ENCODE assay signal across 2 cellular contexts in the genomic region with DNA sequence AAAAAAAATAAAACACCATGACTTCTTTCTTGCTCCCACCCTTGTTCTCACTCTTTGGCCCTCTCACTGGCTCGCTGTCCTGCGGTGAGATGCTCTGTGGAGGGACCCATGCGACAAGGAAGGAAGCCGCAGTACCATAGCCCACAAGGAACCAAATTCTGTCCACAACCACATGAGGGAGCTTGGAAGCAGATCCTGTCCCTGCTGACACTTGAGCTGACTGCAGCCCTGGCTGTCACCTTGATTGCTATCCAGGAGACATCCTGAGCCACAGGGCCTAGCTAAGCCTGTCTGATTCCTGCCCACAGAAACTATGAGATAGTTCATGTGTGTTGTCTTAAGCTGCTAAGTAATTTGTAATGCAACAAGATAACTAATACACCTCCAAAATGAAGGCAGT.
TF ChIP-seq lines count a peak whose summit lies in the region.

No MANE protein-coding gene starts in this region.

TF ChIP-seq in endothelial cell of umbilical vein, 7 proteins besides CTCF, POLR2A, EP300 and RAD21:
- TF ChIP-seq FOS (IDR thresholded peaks at IDR 0.05; ENCODE audit: borderline replicate concordance, insufficient read depth, low read length) (no peak), POLR2AphosphoS5 (IDR thresholded peaks at IDR 0.05; ENCODE audit: insufficient read depth, low read depth, low read length) (no peak), MYC (IDR thresholded peaks at IDR 0.05; ENCODE audit: low read depth, low read length) (no peak), GATA2 (IDR thresholded peaks at IDR 0.05; ENCODE audit: insufficient read depth, insufficient read length, low read depth, low read length) (no peak), EZH2 (IDR thresholded peaks at IDR 0.05; ENCODE audit: borderline replicate concordance, low read depth, low read length, severe bottlenecking) (no peak), JUN (IDR thresholded peaks at IDR 0.05; ENCODE audit: borderline replicate concordance, insufficient read depth, insufficient read length, low read depth) (no peak)
- TF ChIP-seq, protein P1, sequence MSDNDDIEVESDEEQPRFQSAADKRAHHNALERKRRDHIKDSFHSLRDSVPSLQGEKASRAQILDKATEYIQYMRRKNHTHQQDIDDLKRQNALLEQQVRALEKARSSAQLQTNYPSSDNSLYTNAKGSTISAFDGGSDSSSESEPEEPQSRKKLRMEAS (IDR thresholded peaks at IDR 0.05; ENCODE audit: insufficient read depth, insufficient read length): no peak
TF ChIP-seq in endothelial cell of umbilical vein: peak in this region for 0.

TF ChIP-seq in neural cell, 6 proteins besides CTCF, POLR2A, EP300 and RAD21:
- TF ChIP-seq EZH2 (IDR thresholded peaks at IDR 0.05; ENCODE audit: borderline replicate concordance, insufficient read depth, low read length, poor library complexity, severe bottlenecking) (no peak), POLR2AphosphoS5 (IDR thresholded peaks at IDR 0.05) (no peak), SMC3 (conservative IDR thresholded peaks at IDR 0.05; ENCODE audit: poor library complexity) (no peak), MXI1 (conservative IDR thresholded peaks at IDR 0.05; ENCODE audit: poor library complexity, severe bottlenecking) (no peak), TAF1 (IDR thresholded peaks at IDR 0.05; ENCODE audit: low read depth) (no peak)
- TF ChIP-seq, protein P2, sequence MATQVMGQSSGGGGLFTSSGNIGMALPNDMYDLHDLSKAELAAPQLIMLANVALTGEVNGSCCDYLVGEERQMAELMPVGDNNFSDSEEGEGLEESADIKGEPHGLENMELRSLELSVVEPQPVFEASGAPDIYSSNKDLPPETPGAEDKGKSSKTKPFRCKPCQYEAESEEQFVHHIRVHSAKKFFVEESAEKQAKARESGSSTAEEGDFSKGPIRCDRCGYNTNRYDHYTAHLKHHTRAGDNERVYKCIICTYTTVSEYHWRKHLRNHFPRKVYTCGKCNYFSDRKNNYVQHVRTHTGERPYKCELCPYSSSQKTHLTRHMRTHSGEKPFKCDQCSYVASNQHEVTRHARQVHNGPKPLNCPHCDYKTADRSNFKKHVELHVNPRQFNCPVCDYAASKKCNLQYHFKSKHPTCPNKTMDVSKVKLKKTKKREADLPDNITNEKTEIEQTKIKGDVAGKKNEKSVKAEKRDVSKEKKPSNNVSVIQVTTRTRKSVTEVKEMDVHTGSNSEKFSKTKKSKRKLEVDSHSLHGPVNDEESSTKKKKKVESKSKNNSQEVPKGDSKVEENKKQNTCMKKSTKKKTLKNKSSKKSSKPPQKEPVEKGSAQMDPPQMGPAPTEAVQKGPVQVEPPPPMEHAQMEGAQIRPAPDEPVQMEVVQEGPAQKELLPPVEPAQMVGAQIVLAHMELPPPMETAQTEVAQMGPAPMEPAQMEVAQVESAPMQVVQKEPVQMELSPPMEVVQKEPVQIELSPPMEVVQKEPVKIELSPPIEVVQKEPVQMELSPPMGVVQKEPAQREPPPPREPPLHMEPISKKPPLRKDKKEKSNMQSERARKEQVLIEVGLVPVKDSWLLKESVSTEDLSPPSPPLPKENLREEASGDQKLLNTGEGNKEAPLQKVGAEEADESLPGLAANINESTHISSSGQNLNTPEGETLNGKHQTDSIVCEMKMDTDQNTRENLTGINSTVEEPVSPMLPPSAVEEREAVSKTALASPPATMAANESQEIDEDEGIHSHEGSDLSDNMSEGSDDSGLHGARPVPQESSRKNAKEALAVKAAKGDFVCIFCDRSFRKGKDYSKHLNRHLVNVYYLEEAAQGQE (IDR thresholded peaks at IDR 0.05; ENCODE audit: borderline replicate concordance): no peak
